ENCODE assay signal across 12 cellular contexts in the genomic region with DNA sequence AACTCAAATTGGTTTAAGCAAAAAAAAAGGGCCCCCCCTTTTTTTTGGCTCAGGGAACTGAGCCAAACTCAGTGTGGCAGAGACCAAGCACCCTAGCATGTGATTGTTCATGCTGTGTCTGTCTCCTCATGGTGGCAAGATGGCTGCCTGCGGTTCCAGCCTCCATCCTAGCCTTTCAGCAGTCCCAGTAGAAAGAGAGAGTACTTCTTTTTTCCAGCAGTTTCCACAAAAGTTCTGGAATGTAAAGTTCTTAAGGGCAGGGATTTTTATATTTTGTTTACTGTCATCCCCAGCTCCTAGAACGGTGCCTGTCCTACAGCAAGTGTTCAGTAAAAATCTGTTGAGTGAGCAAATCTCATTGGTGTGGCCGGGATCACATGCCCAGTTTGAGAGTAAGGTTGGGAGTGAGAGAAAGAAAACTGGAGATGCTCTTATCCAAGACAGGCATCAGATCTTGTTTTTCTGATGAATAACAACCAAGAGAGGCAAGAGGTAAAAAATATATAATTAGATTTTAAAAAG. TPM values are rescaled to one million over a fixed set of nuclear protein-coding genes. Genes with fewer than 3 reads are reported as not detected.
DNase-seq lines count a peak whose midpoint lies in the region; ATAC-seq and TF ChIP-seq lines count a peak whose summit lies in the region.
"Had no signal": no experiment of that assay in that cellular context is flagged by ENCODE, and none has a peak within 500 bp of the region (broad histone marks: within the 10 kb centered on the region; RNA-seq: fewer than 3 reads in every experiment).

No MANE protein-coding gene starts in this region.

- no peaks in the 10 kb centered on the region for H3K27me3 Mint-ChIP-seq in activated CD4-positive, alpha-beta T cell treated with anti-CD3 and anti-CD28 coated beads, Interleukin-2, amount 10 ng/mL, durations not matched to agents 24 days and 14 days
- H3K27me3 Mint-ChIP-seq in dendritic cell treated with granulocyte-macrophage colony-stimulating factor and Interleukin-4, amounts not matched to agents 40 ng/mL and 50 ng/mL, for 4 days: no peaks in the 10 kb centered on the region
- H3K27me3 Mint-ChIP-seq in stimulated activated naive B cell treated with anti-CD40 and anti-IgM and Interleukin-4, amounts not matched to agents 10 μg/mL and 1 μg/mL and 100 μg/mL, for 72 hours: no peaks in the 10 kb centered on the region

- H3K36me3 Mint-ChIP-seq in activated CD4-positive, alpha-beta T cell treated with anti-CD3 and anti-CD28 coated beads, Interleukin-2, amount 10 ng/mL, durations not matched to agents 24 days and 14 days (ENCODE audit: low read depth): peaks cover 42% of the 10 kb centered on the region
- peaks cover 33% of the 10 kb centered on the region for H3K36me3 Mint-ChIP-seq in dendritic cell treated with granulocyte-macrophage colony-stimulating factor and Interleukin-4, amounts not matched to agents 40 ng/mL and 50 ng/mL, for 4 days (ENCODE audit: low read depth)
- peaks cover 36 to 54% of the 10 kb centered on the region in 2 donors for H3K36me3 Mint-ChIP-seq in stimulated activated naive B cell treated with anti-CD40 and anti-IgM and Interleukin-4, amounts not matched to agents 10 μg/mL and 1 μg/mL and 100 μg/mL, for 72 hours

- no peak for ATAC-seq in stimulated activated naive B cell treated with anti-CD40 and anti-IgM and Interleukin-4, amounts not matched to agents 10 μg/mL and 1 μg/mL and 100 μg/mL, for 72 hours (replicated peaks)
- ATAC-seq: A549 had no signal

- no peak for TF ChIP-seq CTCF in Peyer's patch (IDR thresholded peaks at IDR 0.05)

- no peak for TF ChIP-seq POLR2A in Peyer's patch (IDR thresholded peaks at IDR 0.05)

- DNase-seq in activated CD4-positive, alpha-beta T cell treated with anti-CD3 and anti-CD28 coated beads, Interleukin-2, amount 10 ng/mL, durations not matched to agents 24 days and 14 days: no peak
- no peak for DNase-seq in activated CD4-positive, alpha-beta T cell treated with anti-CD3 and anti-CD28 coated beads for 4 hours
- peak in 1 of 3 donors; percentile 15 for DNase-seq in Peyer's patch
- no peak for DNase-seq in stimulated activated naive B cell treated with anti-CD40 and anti-IgM and Interleukin-4, amounts not matched to agents 10 μg/mL and 1 μg/mL and 100 μg/mL, for 72 hours
- no peak for DNase-seq in NCI-H748 treated with DMSO at 0.1 percent for 48 hours (lab: John Stamatoyannopoulos, UW)
- no peak for DNase-seq in DMS53 treated with DMSO at 0.1 percent for 48 hours (lab: John Stamatoyannopoulos, UW; ENCODE audit: unreplicated experiment)
- DNase-seq in HK-2 (ENCODE audit: unreplicated experiment): no peak
- DNase-seq: left ventricle myocardium superior, NCI-H1105, NCI-H2227 treated with DMSO at 0.1 percent for 48 hours had no signal

- no peak overlapping the region for H3K4me3 ChIP-seq in Peyer's patch
- H3K4me3 ChIP-seq: A549 had no signal

- no peaks in the 10 kb centered on the region for H3K9me3 Mint-ChIP-seq in activated CD4-positive, alpha-beta T cell treated with anti-CD3 and anti-CD28 coated beads, Interleukin-2, amount 10 ng/mL, durations not matched to agents 24 days and 14 days
- H3K9me3 Mint-ChIP-seq in dendritic cell treated with granulocyte-macrophage colony-stimulating factor and Interleukin-4, amounts not matched to agents 40 ng/mL and 50 ng/mL, for 4 days: no peaks in the 10 kb centered on the region
- H3K9me3 Mint-ChIP-seq in stimulated activated naive B cell treated with anti-CD40 and anti-IgM and Interleukin-4, amounts not matched to agents 10 μg/mL and 1 μg/mL and 100 μg/mL, for 72 hours: no peaks in the 10 kb centered on the region

- H3K27ac Mint-ChIP-seq in activated CD4-positive, alpha-beta T cell treated with anti-CD3 and anti-CD28 coated beads, Interleukin-2, amount 10 ng/mL, durations not matched to agents 24 days and 14 days: peak overlapping the region; percentile 95
- peak overlapping the region; percentile 91 for H3K27ac Mint-ChIP-seq in dendritic cell treated with granulocyte-macrophage colony-stimulating factor and Interleukin-4, amounts not matched to agents 40 ng/mL and 50 ng/mL, for 4 days
- H3K27ac Mint-ChIP-seq in stimulated activated naive B cell treated with anti-CD40 and anti-IgM and Interleukin-4, amounts not matched to agents 10 μg/mL and 1 μg/mL and 100 μg/mL, for 72 hours: peak overlapping the region; percentile 94

- H3K4me1 Mint-ChIP-seq in activated CD4-positive, alpha-beta T cell treated with anti-CD3 and anti-CD28 coated beads, Interleukin-2, amount 10 ng/mL, durations not matched to agents 24 days and 14 days: peaks cover 76% of the 10 kb centered on the region
- peaks cover 90% of the 10 kb centered on the region for H3K4me1 Mint-ChIP-seq in dendritic cell treated with granulocyte-macrophage colony-stimulating factor and Interleukin-4, amounts not matched to agents 40 ng/mL and 50 ng/mL, for 4 days (ENCODE audit: low read depth)
- peaks cover 69 to 86% of the 10 kb centered on the region in 2 donors for H3K4me1 Mint-ChIP-seq in stimulated activated naive B cell treated with anti-CD40 and anti-IgM and Interleukin-4, amounts not matched to agents 10 μg/mL and 1 μg/mL and 100 μg/mL, for 72 hours

- intact Hi-C loops in activated CD4-positive, alpha-beta T cell treated with anti-CD3 and anti-CD28 coated beads, Interleukin-2, amount 10 ng/mL, durations not matched to agents 24 days and 14 days (cut with micrococcal nuclease): loop anchor here (2.0 kb wide), 2 partner anchors 16 to 20 kb away; no protein-coding TSS in a partner anchor
- intact Hi-C loops in dendritic cell treated with granulocyte-macrophage colony-stimulating factor and Interleukin-4, amounts not matched to agents 40 ng/mL and 50 ng/mL, for 4 days (cut with micrococcal nuclease): no loop called here

- peaks cover 0 to 38% (median 8%) of the 10 kb centered on the region in 4 donors for H3K4me1 ChIP-seq in Peyer's patch
- H3K4me1 ChIP-seq: A549 had no signal

- H3K9me3 ChIP-seq in Peyer's patch: no peaks in the 10 kb centered on the region

- H3K36me3 ChIP-seq in Peyer's patch: no peaks in the 10 kb centered on the region

- no peaks in the 10 kb centered on the region for H3K27me3 ChIP-seq in Peyer's patch

- H3K27ac ChIP-seq in Peyer's patch: peak overlapping the region; percentile 42 to 73 (median 60)

- peak overlapping the region; percentile 83 for H3K4me3 Mint-ChIP-seq in activated CD4-positive, alpha-beta T cell treated with anti-CD3 and anti-CD28 coated beads, Interleukin-2, amount 10 ng/mL, durations not matched to agents 24 days and 14 days
- no peak overlapping the region for H3K4me3 Mint-ChIP-seq in dendritic cell treated with granulocyte-macrophage colony-stimulating factor and Interleukin-4, amounts not matched to agents 40 ng/mL and 50 ng/mL, for 4 days
- H3K4me3 Mint-ChIP-seq in stimulated activated naive B cell treated with anti-CD40 and anti-IgM and Interleukin-4, amounts not matched to agents 10 μg/mL and 1 μg/mL and 100 μg/mL, for 72 hours: peak overlapping the region in 1 of 2 donors; percentile 14

RNA-seq across cellular contexts. Expression of a gene that starts 22.5 kb away (rescaled TPM):
- 44.9 and 46.2 TPM in 2 replicates for total RNA-seq in activated CD4-positive, alpha-beta T cell treated with anti-CD3 and anti-CD28 coated beads, Interleukin-2, amount 10 ng/mL, durations not matched to agents 24 days and 14 days
- total RNA-seq in Peyer's patch: 100 to 1,000 TPM in 1 of 4 donors, 10 to 100 TPM in 2, 1 to 10 TPM in 1; 9.9 to 119 (median 15.6) TPM
